In the genomic region with DNA sequence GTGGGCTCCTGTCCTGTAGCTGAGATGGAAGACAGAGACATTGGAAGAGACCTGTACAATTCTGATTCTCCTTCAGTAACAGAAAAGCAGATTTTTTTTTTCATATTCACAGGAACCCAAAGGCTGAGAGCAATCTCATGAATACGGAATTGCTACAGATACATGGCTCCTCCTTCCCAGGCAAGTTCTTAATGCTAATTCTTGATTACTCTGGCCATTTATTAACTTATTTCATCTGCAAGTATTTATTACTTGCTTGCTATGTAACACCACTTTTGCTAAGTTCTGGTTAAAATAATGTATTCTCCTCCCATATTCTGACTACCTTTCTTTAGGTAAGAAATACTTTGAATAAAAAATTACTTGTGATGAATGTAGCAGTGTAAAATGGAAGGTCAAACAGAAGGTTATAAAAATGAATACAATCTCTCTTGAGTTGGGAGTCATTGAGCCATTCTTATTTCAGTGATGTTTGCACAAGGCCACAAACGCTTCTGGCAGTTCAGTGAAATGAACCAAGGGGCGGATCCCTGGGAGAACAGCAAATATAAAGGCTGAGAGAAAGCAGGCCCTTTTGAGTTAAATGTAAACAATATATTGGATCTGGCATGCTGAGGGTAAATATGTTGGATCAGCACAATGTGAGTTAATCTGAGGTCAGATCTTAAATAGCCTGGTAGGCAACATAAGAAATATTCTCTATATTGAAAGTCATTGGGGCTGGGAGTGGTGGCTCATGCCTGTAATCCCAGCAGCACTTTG, we compare ENCODE assay signal across 1 cellular context.
TF ChIP-seq lines count a peak whose summit lies in the region.

No MANE protein-coding gene starts in this region.

TF ChIP-seq in HepG2, 621 proteins besides CTCF, POLR2A, EP300 and RAD21 (continued from another document and continues in another):
- TF ChIP-seq, protein P1, sequence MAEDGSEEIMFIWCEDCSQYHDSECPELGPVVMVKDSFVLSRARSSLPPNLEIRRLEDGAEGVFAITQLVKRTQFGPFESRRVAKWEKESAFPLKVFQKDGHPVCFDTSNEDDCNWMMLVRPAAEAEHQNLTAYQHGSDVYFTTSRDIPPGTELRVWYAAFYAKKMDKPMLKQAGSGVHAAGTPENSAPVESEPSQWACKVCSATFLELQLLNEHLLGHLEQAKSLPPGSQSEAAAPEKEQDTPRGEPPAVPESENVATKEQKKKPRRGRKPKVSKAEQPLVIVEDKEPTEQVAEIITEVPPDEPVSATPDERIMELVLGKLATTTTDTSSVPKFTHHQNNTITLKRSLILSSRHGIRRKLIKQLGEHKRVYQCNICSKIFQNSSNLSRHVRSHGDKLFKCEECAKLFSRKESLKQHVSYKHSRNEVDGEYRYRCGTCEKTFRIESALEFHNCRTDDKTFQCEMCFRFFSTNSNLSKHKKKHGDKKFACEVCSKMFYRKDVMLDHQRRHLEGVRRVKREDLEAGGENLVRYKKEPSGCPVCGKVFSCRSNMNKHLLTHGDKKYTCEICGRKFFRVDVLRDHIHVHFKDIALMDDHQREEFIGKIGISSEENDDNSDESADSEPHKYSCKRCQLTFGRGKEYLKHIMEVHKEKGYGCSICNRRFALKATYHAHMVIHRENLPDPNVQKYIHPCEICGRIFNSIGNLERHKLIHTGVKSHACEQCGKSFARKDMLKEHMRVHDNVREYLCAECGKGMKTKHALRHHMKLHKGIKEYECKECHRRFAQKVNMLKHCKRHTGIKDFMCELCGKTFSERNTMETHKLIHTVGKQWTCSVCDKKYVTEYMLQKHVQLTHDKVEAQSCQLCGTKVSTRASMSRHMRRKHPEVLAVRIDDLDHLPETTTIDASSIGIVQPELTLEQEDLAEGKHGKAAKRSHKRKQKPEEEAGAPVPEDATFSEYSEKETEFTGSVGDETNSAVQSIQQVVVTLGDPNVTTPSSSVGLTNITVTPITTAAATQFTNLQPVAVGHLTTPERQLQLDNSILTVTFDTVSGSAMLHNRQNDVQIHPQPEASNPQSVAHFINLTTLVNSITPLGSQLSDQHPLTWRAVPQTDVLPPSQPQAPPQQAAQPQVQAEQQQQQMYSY (CRISPR knock-in tag; IDR thresholded peaks at IDR 0.05): no peak
- peak; percentile 32; the same call in 1 of the 2 replicates for TF ChIP-seq SALL1 (CRISPR knock-in tag; IDR thresholded peaks at IDR 0.05)
- TF ChIP-seq NR2F1 (CRISPR knock-in tag; IDR thresholded peaks at IDR 0.05): no peak; a peak in 1 of 4 replicates
- TF ChIP-seq SKI (IDR thresholded peaks at IDR 0.05; ENCODE audit: partially characterized antibody): no peak
- TF ChIP-seq GTF2F1 (IDR thresholded peaks at IDR 0.05; ENCODE audit: low read length): no peak
- TF ChIP-seq ZNF451 (CRISPR knock-in tag; IDR thresholded peaks at IDR 0.05): no peak
- TF ChIP-seq TOE1 (CRISPR knock-in tag; IDR thresholded peaks at IDR 0.05): no peak
- TF ChIP-seq POLR2AphosphoS5 (IDR thresholded peaks at IDR 0.05; ENCODE audit: low read depth, low read length): no peak
- no peak for TF ChIP-seq ZSCAN22 (CRISPR knock-in tag; IDR thresholded peaks at IDR 0.05)
- TF ChIP-seq, protein P2, sequence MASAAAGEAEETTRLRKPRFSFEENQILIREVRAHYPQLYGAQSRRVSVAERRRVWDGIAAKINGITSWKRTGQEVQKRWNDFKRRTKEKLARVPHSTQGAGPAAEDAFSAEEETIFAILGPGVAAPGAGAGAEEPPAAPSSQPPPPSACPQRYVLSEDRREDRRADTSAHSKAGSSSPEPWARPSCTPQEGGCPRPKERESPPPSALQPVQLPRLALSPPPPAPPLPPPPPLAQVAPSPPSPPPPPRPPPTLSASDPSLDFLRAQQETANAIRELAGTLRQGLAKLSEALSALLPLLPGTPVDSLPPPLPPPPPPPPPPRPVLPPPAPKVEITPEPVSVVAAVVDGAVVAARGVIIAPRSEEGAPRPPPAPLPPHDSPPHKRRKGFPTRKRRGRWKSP (CRISPR knock-in tag; IDR thresholded peaks at IDR 0.05): no peak
- TF ChIP-seq, protein P3, sequence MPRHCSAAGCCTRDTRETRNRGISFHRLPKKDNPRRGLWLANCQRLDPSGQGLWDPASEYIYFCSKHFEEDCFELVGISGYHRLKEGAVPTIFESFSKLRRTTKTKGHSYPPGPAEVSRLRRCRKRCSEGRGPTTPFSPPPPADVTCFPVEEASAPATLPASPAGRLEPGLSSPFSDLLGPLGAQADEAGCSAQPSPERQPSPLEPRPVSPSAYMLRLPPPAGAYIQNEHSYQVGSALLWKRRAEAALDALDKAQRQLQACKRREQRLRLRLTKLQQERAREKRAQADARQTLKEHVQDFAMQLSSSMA (CRISPR knock-in tag; IDR thresholded peaks at IDR 0.05): no peak
- TF ChIP-seq ASH2L (IDR thresholded peaks at IDR 0.05; ENCODE audit: insufficient read length, low read depth, low read length): no peak
- TF ChIP-seq, protein P4, sequence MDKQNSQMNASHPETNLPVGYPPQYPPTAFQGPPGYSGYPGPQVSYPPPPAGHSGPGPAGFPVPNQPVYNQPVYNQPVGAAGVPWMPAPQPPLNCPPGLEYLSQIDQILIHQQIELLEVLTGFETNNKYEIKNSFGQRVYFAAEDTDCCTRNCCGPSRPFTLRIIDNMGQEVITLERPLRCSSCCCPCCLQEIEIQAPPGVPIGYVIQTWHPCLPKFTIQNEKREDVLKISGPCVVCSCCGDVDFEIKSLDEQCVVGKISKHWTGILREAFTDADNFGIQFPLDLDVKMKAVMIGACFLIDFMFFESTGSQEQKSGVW (CRISPR knock-in tag; IDR thresholded peaks at IDR 0.05; ENCODE audit: borderline replicate concordance): no peak
- no peak for TF ChIP-seq ETV6 (CRISPR knock-in tag; conservative IDR thresholded peaks at IDR 0.05)
- TF ChIP-seq ZNF20 (CRISPR knock-in tag; IDR thresholded peaks at IDR 0.05): no peak
- TF ChIP-seq, protein P5, sequence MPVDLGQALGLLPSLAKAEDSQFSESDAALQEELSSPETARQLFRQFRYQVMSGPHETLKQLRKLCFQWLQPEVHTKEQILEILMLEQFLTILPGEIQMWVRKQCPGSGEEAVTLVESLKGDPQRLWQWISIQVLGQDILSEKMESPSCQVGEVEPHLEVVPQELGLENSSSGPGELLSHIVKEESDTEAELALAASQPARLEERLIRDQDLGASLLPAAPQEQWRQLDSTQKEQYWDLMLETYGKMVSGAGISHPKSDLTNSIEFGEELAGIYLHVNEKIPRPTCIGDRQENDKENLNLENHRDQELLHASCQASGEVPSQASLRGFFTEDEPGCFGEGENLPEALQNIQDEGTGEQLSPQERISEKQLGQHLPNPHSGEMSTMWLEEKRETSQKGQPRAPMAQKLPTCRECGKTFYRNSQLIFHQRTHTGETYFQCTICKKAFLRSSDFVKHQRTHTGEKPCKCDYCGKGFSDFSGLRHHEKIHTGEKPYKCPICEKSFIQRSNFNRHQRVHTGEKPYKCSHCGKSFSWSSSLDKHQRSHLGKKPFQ (CRISPR knock-in tag; IDR thresholded peaks at IDR 0.05; ENCODE audit: insufficient replicate concordance): no peak
- no peak for TF ChIP-seq RBAK (CRISPR knock-in tag; IDR thresholded peaks at IDR 0.05)
- TF ChIP-seq RXRB (CRISPR knock-in tag; IDR thresholded peaks at IDR 0.05; ENCODE audit: borderline replicate concordance): peak; percentile 38; the same call in 1 of the 2 replicates
- no peak for TF ChIP-seq MAF1 (CRISPR knock-in tag; IDR thresholded peaks at IDR 0.05; ENCODE audit: borderline replicate concordance)
- TF ChIP-seq, protein P6, sequence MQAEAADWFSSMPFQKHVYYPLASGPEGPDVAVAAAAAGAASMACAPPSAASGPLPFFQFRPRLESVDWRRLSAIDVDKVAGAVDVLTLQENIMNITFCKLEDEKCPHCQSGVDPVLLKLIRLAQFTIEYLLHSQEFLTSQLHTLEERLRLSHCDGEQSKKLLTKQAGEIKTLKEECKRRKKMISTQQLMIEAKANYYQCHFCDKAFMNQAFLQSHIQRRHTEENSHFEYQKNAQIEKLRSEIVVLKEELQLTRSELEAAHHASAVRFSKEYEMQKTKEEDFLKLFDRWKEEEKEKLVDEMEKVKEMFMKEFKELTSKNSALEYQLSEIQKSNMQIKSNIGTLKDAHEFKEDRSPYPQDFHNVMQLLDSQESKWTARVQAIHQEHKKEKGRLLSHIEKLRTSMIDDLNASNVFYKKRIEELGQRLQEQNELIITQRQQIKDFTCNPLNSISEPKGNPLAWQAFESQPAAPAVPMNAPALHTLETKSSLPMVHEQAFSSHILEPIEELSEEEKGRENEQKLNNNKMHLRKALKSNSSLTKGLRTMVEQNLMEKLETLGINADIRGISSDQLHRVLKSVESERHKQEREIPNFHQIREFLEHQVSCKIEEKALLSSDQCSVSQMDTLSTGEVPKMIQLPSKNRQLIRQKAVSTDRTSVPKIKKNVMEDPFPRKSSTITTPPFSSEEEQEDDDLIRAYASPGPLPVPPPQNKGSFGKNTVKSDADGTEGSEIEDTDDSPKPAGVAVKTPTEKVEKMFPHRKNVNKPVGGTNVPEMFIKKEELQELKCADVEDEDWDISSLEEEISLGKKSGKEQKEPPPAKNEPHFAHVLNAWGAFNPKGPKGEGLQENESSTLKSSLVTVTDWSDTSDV (CRISPR knock-in tag; IDR thresholded peaks at IDR 0.05): no peak
- no peak for TF ChIP-seq NR1H2 (CRISPR knock-in tag; IDR thresholded peaks at IDR 0.05; ENCODE audit: borderline replicate concordance, low read depth)
- TF ChIP-seq, protein P7, sequence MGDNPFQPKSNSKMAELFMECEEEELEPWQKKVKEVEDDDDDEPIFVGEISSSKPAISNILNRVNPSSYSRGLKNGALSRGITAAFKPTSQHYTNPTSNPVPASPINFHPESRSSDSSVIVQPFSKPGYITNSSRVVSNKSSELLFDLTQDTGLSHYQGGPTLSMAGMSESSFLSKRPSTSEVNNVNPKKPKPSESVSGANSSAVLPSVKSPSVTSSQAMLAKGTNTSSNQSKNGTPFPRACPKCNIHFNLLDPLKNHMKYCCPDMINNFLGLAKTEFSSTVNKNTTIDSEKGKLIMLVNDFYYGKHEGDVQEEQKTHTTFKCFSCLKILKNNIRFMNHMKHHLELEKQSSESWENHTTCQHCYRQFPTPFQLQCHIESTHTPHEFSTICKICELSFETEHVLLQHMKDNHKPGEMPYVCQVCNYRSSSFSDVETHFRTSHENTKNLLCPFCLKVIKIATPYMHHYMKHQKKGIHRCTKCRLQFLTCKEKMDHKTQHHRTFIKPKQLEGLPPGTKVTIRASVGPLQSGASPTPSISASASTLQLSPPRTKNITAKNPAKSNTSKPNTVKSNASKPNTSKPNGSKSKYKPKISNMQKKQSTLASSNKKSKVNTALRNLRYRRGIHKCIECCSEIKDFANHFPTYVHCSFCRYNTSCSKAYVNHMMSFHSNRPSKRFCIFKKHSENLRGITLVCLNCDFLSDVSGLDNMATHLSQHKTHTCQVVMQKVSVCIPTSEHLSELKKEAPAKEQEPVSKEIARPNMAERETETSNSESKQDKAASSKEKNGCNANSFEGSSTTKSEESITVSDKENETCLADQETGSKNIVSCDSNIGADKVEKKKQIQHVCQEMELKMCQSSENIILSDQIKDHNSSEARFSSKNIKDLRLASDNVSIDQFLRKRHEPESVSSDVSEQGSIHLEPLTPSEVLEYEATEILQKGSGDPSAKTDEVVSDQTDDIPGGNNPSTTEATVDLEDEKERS (CRISPR knock-in tag; IDR thresholded peaks at IDR 0.05): no peak
- TF ChIP-seq, protein P8, sequence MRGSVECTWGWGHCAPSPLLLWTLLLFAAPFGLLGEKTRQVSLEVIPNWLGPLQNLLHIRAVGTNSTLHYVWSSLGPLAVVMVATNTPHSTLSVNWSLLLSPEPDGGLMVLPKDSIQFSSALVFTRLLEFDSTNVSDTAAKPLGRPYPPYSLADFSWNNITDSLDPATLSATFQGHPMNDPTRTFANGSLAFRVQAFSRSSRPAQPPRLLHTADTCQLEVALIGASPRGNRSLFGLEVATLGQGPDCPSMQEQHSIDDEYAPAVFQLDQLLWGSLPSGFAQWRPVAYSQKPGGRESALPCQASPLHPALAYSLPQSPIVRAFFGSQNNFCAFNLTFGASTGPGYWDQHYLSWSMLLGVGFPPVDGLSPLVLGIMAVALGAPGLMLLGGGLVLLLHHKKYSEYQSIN (CRISPR knock-in tag; IDR thresholded peaks at IDR 0.05; ENCODE audit: borderline replicate concordance): no peak
- TF ChIP-seq, protein P9, sequence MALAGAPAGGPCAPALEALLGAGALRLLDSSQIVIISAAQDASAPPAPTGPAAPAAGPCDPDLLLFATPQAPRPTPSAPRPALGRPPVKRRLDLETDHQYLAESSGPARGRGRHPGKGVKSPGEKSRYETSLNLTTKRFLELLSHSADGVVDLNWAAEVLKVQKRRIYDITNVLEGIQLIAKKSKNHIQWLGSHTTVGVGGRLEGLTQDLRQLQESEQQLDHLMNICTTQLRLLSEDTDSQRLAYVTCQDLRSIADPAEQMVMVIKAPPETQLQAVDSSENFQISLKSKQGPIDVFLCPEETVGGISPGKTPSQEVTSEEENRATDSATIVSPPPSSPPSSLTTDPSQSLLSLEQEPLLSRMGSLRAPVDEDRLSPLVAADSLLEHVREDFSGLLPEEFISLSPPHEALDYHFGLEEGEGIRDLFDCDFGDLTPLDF (CRISPR knock-in tag; IDR thresholded peaks at IDR 0.05): no peak
- no peak for TF ChIP-seq ZNF530 (CRISPR knock-in tag; IDR thresholded peaks at IDR 0.05; ENCODE audit: low read depth)
- TF ChIP-seq, protein P10, sequence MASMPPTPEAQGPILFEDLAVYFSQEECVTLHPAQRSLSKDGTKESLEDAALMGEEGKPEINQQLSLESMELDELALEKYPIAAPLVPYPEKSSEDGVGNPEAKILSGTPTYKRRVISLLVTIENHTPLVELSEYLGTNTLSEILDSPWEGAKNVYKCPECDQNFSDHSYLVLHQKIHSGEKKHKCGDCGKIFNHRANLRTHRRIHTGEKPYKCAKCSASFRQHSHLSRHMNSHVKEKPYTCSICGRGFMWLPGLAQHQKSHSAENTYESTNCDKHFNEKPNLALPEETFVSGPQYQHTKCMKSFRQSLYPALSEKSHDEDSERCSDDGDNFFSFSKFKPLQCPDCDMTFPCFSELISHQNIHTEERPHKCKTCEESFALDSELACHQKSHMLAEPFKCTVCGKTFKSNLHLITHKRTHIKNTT (CRISPR knock-in tag; IDR thresholded peaks at IDR 0.05): no peak
- TF ChIP-seq REL (CRISPR knock-in tag; conservative IDR thresholded peaks at IDR 0.05): no peak
- no peak for TF ChIP-seq SMAD3 (CRISPR knock-in tag; IDR thresholded peaks at IDR 0.05)
- no peak for TF ChIP-seq KLF13 (CRISPR knock-in tag; IDR thresholded peaks at IDR 0.05)
- peak; percentile 35; the same call in 1 of the 2 replicates for TF ChIP-seq HDAC1 (CRISPR knock-in tag; IDR thresholded peaks at IDR 0.05)
- TF ChIP-seq JUND (CRISPR knock-in tag; IDR thresholded peaks at IDR 0.05): no peak
- peak; percentile 71 for TF ChIP-seq NFIC (IDR thresholded peaks at IDR 0.05; ENCODE audit: low read length)
- TF ChIP-seq, protein P11, sequence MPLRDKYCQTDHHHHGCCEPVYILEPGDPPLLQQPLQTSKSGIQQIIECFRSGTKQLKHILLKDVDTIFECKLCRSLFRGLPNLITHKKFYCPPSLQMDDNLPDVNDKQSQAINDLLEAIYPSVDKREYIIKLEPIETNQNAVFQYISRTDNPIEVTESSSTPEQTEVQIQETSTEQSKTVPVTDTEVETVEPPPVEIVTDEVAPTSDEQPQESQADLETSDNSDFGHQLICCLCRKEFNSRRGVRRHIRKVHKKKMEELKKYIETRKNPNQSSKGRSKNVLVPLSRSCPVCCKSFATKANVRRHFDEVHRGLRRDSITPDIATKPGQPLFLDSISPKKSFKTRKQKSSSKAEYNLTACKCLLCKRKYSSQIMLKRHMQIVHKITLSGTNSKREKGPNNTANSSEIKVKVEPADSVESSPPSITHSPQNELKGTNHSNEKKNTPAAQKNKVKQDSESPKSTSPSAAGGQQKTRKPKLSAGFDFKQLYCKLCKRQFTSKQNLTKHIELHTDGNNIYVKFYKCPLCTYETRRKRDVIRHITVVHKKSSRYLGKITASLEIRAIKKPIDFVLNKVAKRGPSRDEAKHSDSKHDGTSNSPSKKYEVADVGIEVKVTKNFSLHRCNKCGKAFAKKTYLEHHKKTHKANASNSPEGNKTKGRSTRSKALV (CRISPR knock-in tag; IDR thresholded peaks at IDR 0.05): no peak
- no peak; the same call in 1 of the 2 replicates for TF ChIP-seq SIX1 (CRISPR knock-in tag; IDR thresholded peaks at IDR 0.05; ENCODE audit: borderline replicate concordance)
- TF ChIP-seq KMT2B (CRISPR knock-in tag; IDR thresholded peaks at IDR 0.05): no peak
- no peak for TF ChIP-seq ZMAT3 (CRISPR knock-in tag; conservative IDR thresholded peaks at IDR 0.05)
- no peak for TF ChIP-seq PTBP1 (IDR thresholded peaks at IDR 0.05; ENCODE audit: low read depth, low read length, poor library complexity, severe bottlenecking)
- no peak for TF ChIP-seq YEATS2 (CRISPR knock-in tag; IDR thresholded peaks at IDR 0.05; ENCODE audit: borderline replicate concordance)
